ENCODE assay signal across 8 cellular contexts in genomic region chr14:106845286-106846087, GRCh38.
DNase-seq lines count a peak whose midpoint lies in the region; ATAC-seq and TF ChIP-seq lines count a peak whose summit lies in the region.

No MANE protein-coding gene starts in this region.

- DNase-seq in GM13977 (ENCODE audit: low spot score) (peak; percentile 44), NCI-H774 (lab: John Stamatoyannopoulos, UW) (peak; percentile 44), myocyte (ENCODE audit: low read depth) (peak; percentile 53), A673 (ENCODE audit: low spot score) (no peak), MG63 (no peak), neural progenitor cell (ENCODE audit: low spot score) (no peak)
- DNase-seq in activated naive CD4-positive, alpha-beta T cell treated with anti-CD3 and anti-CD28 coated beads, Interleukin-2, amount 50 U/mL, for 16 hours: peak; percentile 63

- no peak overlapping the region for H2AFZ ChIP-seq in neural progenitor cell (replicated peaks)

- H3K27me3 ChIP-seq in A673 (replicated peaks; ENCODE audit: insufficient read depth, low read depth, low read length, poor library complexity) (no peaks in the 10 kb centered on the region), MG63 (no peaks in the 10 kb centered on the region), neural progenitor cell (no peaks in the 10 kb centered on the region)

- no peak overlapping the region for H3K4me3 ChIP-seq in A673 (ENCODE audit: low read depth, low read length, poor library complexity, severe bottlenecking)
- H3K4me3 ChIP-seq in MG63: no peak overlapping the region
- no peak overlapping the region for H3K4me3 ChIP-seq in neural progenitor cell

- intact Hi-C loops in A673 (cut with micrococcal nuclease; ENCODE audit: unreplicated experiment): no loop called here

- POLR2A ChIA-PET in A673 (lab: Charles Lee; ENCODE audit: low non-redundant PET): no interaction called here

- no peaks in the 10 kb centered on the region for H3K9me3 ChIP-seq in A673 (ENCODE audit: low read depth, low read length, poor library complexity, severe bottlenecking)
- no peaks in the 10 kb centered on the region for H3K9me3 ChIP-seq in MG63
- peaks cover 24% of the 10 kb centered on the region for H3K9me3 ChIP-seq in neural progenitor cell (ENCODE audit: low read depth)

- peak; percentile 57 for ATAC-seq in HG02759 (IDR thresholded peaks at IDR 0.05; ENCODE audit: unreplicated experiment)

- no peak for TF ChIP-seq CTCF in GM13977 (IDR thresholded peaks at IDR 0.05; ENCODE audit: extremely low read depth, insufficient read depth, missing control alignments)
- no peak for TF ChIP-seq CTCF in A673 (conservative IDR thresholded peaks at IDR 0.05; ENCODE audit: low read depth, low read length)
- TF ChIP-seq CTCF in neural progenitor cell (IDR thresholded peaks at IDR 0.05): no peak

- no peaks in the 10 kb centered on the region for H3K4me1 Mint-ChIP-seq in neural progenitor cell

- peaks cover 8% of the 10 kb centered on the region for H3K4me1 ChIP-seq in A673 (ENCODE audit: insufficient read depth, low read length, poor library complexity, severe bottlenecking)
- H3K4me1 ChIP-seq in neural progenitor cell: no peaks in the 10 kb centered on the region

- H3K27me3 Mint-ChIP-seq in neural progenitor cell (ENCODE audit: insufficient read depth, low read depth): peaks cover 3% of the 10 kb centered on the region

- peaks cover 54% of the 10 kb centered on the region for H3K9me3 Mint-ChIP-seq in neural progenitor cell

- no peak overlapping the region for H3K4me2 ChIP-seq in neural progenitor cell

- CTCF ChIA-PET in A673 (lab: Charles Lee): no interaction called here

- H3K27ac ChIP-seq in A673 (ENCODE audit: low read depth, low read length, poor library complexity, severe bottlenecking) (no peak overlapping the region), neural progenitor cell (no peak overlapping the region)

- H3K4me3 Mint-ChIP-seq in neural progenitor cell: no peak overlapping the region

- no peak overlapping the region for H3K27ac Mint-ChIP-seq in neural progenitor cell

- H3K36me3 ChIP-seq in A673 (ENCODE audit: insufficient read depth, low read length, poor library complexity, severe bottlenecking) (no peaks in the 10 kb centered on the region), MG63 (no peaks in the 10 kb centered on the region), neural progenitor cell (no peaks in the 10 kb centered on the region)

- in situ Hi-C loops in GM13977 (cut with MboI; ENCODE audit: low pct_unique_long_range_greater_than_20kb, low sequenced_read_pairs, unreplicated experiment): no loop called here

- no peaks in the 10 kb centered on the region for H3F3A ChIP-seq in neural progenitor cell (ENCODE audit: low read depth)

- BruUV-seq in A673 (replicated peaks; lab: Mats Ljungman, UMichigan): no TSS peak

- no peaks in the 10 kb centered on the region for H4K20me1 ChIP-seq in neural progenitor cell (ENCODE audit: low read depth)

- H3K79me2 ChIP-seq in neural progenitor cell (ENCODE audit: low read depth): no peaks in the 10 kb centered on the region

- no peaks in the 10 kb centered on the region for H3K36me3 Mint-ChIP-seq in neural progenitor cell

- no peak overlapping the region for H3K9ac ChIP-seq in neural progenitor cell

Comparison
In these comparisons a context has a peak if more than half of its experiments do, and no peak if none do; other contexts are left out.
1. DNase-seq: peak in GM13977 (single experiment), NCI-H774 (single experiment), activated naive CD4-positive, alpha-beta T cell treated with anti-CD3 and anti-CD28 coated beads, Interleukin-2, amount 50 U/mL, for 16 hours (single experiment) and myocyte (single experiment); none in A673 (single experiment), MG63 (single experiment) and neural progenitor cell (single experiment).